ENCODE assay signal across 13 cellular contexts in the genomic region with DNA sequence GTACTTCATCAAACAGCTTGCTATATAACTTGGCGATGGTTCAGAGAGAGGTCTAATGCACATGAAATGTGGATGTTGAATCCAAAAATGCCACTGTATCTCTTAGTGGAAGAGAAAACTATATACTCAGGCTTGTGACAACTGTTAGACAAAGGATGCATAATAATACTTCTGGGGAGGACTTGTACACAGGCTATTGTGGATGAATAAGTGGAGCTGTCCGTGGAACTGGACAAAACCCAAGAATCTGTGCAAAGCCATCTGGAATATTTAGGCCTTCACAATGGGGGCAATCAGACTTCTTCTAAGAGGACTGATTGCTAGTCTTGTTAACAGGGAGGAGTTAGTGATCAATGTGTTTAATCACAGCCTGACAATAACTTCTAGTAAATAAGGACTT.
"Had no signal": no experiment of that assay in that cellular context is flagged by ENCODE, and none has a peak within 500 bp of the region (broad histone marks: within the 10 kb centered on the region; RNA-seq: fewer than 3 reads in every experiment).

No MANE protein-coding gene starts in this region.

- H3K4me1 ChIP-seq: tibial artery had no signal

- H3K9me3 ChIP-seq: tibial artery had no signal

- H3K27me3 ChIP-seq: cardiac muscle cell, tibial artery had no signal

- H3K36me3 ChIP-seq: cardiac muscle cell, tibial artery had no signal

- ATAC-seq: activated CD8-positive, alpha-beta memory T cell treated with anti-CD3 and anti-CD28 coated beads, Interleukin-2, amount 10 ng/mL, durations not matched to agents 7 days and 5 days; left ventricle myocardium superior had no signal

- H3K27ac ChIP-seq: cardiac muscle cell, tibial artery had no signal

- H3K4me3 ChIP-seq: cardiac muscle cell, tibial artery had no signal

- DNase-seq: activated CD4-positive, alpha-beta T cell treated with anti-CD3 and anti-CD28 coated beads, Interleukin-2, amount 50 U/mL, for 4 hours; activated CD4-positive, CD25-positive, alpha-beta regulatory T cell treated with anti-CD3 and anti-CD28 coated beads, Interleukin-2, amount 50 U/mL, for 72 hours; activated CD8-positive, alpha-beta memory T cell treated with anti-CD3 and anti-CD28 coated beads, Interleukin-2, amount 10 ng/mL, durations not matched to agents 7 days and 5 days; foreskin melanocyte; kidney glomerular epithelial cell; left ventricle myocardium superior; mesendoderm; retina; stimulated activated CD4-positive, alpha-beta T cell treated with anti-CD3 and anti-CD28 coated beads, Interleukin-1b, Interleukin-23, amount 100 ng/mL, for 48 hours; stimulated activated CD8-positive, alpha-beta memory T cell treated with anti-CD3 and anti-CD28 coated beads, Interleukin-4, amount 100 ng/mL, for 48 hours; stimulated activated naive CD4-positive, alpha-beta T cell; tibial artery had no signal
